22 cellular contexts compared by ENCODE assay signal in genomic region chr3:18208856-18209255, GRCh38.
DNase-seq lines count a peak whose midpoint lies in the region; ATAC-seq and TF ChIP-seq lines count a peak whose summit lies in the region.
"Had no signal": no experiment of that assay in that cellular context is flagged by ENCODE, and none has a peak within 500 bp of the region (broad histone marks: within the 10 kb centered on the region; RNA-seq: fewer than 3 reads in every experiment).

No MANE protein-coding gene starts in this region.

- intact Hi-C loops in OCI-LY7 (cut with micrococcal nuclease; ENCODE audit: unreplicated experiment) (no loop called here), mammary epithelial cell (cut with micrococcal nuclease) (no loop called here), transverse colon (cut with DNase I; ENCODE audit: low total_unique reads) (no loop called here)

- H3K27ac ChIP-seq in OCI-LY7 (ENCODE audit: low read depth, low read length, poor library complexity, severe bottlenecking) (no peak overlapping the region), mammary epithelial cell (ENCODE audit: insufficient read depth, low read depth, low read length) (no peak overlapping the region), transverse colon (no peak overlapping the region)
- H3K27ac ChIP-seq: cardiac muscle cell, epithelial cell of prostate, prostate gland, skin epidermis had no signal

- in situ Hi-C loops in mammary epithelial cell (cut with MboI; ENCODE audit: low sequenced_read_pairs in 2 of 2) = no loop called here
- in situ Hi-C loops in transverse colon (cut with MboI; ENCODE audit: low pct_ligation_motif_present in 1 of 4, low pct_unique_long_range_greater_than_20kb in 1 of 4, low sequenced_read_pairs in 3 of 4) = no loop called here

- H3K9ac ChIP-seq in mammary epithelial cell (ENCODE audit: insufficient read depth, low read length) = no peak overlapping the region

- peak; percentile 10 for ATAC-seq in stimulated activated naive CD8-positive, alpha-beta T cell treated with anti-CD3 and anti-CD28 coated beads, Interleukin-15, Interleukin-2, amounts not matched to agents 100 U/mL and 50 U/mL, for 24 hours
- ATAC-seq in stimulated activated naive CD8-positive, alpha-beta T cell treated with anti-CD3 and anti-CD28 coated beads, Interleukin-15, amount 100 ng/mL, for 72 hours = no peak
- peak; percentile 28 for ATAC-seq in central memory CD8-positive, alpha-beta T cell (replicated peaks; ENCODE audit: extremely low read depth, poor library complexity, severe bottlenecking)
- ATAC-seq: CD8-positive, alpha-beta T cell; HCT116; left colon had no signal

- H3K4me1 Mint-ChIP-seq in stimulated activated naive CD8-positive, alpha-beta T cell treated with anti-CD3 and anti-CD28 coated beads, Interleukin-15, amount 100 ng/mL, for 72 hours = no peaks in the 10 kb centered on the region
- H3K4me1 Mint-ChIP-seq in central memory CD8-positive, alpha-beta T cell = no peaks in the 10 kb centered on the region
- H3K4me1 Mint-ChIP-seq: neural crest cell had no signal

- no peaks in the 10 kb centered on the region for H3K27me3 ChIP-seq in mammary epithelial cell (ENCODE audit: insufficient read depth, low read length)
- H3K27me3 ChIP-seq in transverse colon = no peaks in the 10 kb centered on the region
- H3K27me3 ChIP-seq: cardiac muscle cell had no signal

- no peaks in the 10 kb centered on the region for H3K36me3 Mint-ChIP-seq in central memory CD8-positive, alpha-beta T cell (ENCODE audit: insufficient read depth)
- H3K36me3 Mint-ChIP-seq: CD8-positive, alpha-beta T cell; IgD-negative memory B cell had no signal

- H3K4me2 ChIP-seq in OCI-LY7 (ENCODE audit: low read length) (no peak overlapping the region), mammary epithelial cell (ENCODE audit: insufficient read depth, low read depth, low read length) (no peak overlapping the region)

- no peaks in the 10 kb centered on the region for H3K27me3 Mint-ChIP-seq in stimulated activated naive CD8-positive, alpha-beta T cell treated with anti-CD3 and anti-CD28 coated beads, Interleukin-15, amount 100 ng/mL, for 72 hours
- peaks cover 31% of the 10 kb centered on the region for H3K27me3 Mint-ChIP-seq in central memory CD8-positive, alpha-beta T cell

- TF ChIP-seq CTCF in OCI-LY7 (conservative IDR thresholded peaks at IDR 0.05; ENCODE audit: low read length) = no peak
- no peak for TF ChIP-seq CTCF in mammary epithelial cell (conservative IDR thresholded peaks at IDR 0.05 in 1 of 2, IDR thresholded peaks at IDR 0.05 in 1 of 2; ENCODE audit: extremely low read depth in 1 of 2, insufficient read depth in 1 of 2, low read depth in 1 of 2, low read length in 2 of 2)
- TF ChIP-seq CTCF in transverse colon (IDR thresholded peaks at IDR 0.05) = no peak

- no peak overlapping the region for H3K4me3 Mint-ChIP-seq in stimulated activated naive CD8-positive, alpha-beta T cell treated with anti-CD3 and anti-CD28 coated beads, Interleukin-15, amount 100 ng/mL, for 72 hours
- no peak overlapping the region for H3K4me3 Mint-ChIP-seq in central memory CD8-positive, alpha-beta T cell
- H3K4me3 Mint-ChIP-seq: CD8-positive, alpha-beta T cell; IgD-negative memory B cell; neural crest cell had no signal

- H2AFZ ChIP-seq in OCI-LY7 (ENCODE audit: low read length) (peak overlapping the region; percentile 60; the same call in 1 of the 2 replicates), mammary epithelial cell (ENCODE audit: low read depth, low read length) (no peak overlapping the region)

- DNase-seq in stimulated activated naive CD8-positive, alpha-beta T cell treated with anti-CD3 and anti-CD28 coated beads, Interleukin-15, Interleukin-2, amounts not matched to agents 100 U/mL and 50 U/mL, for 24 hours = no peak
- DNase-seq in stimulated activated naive CD8-positive, alpha-beta T cell treated with anti-CD3 and anti-CD28 coated beads, Interleukin-15, amount 100 ng/mL, for 72 hours = no peak
- no peak for DNase-seq in OCI-LY7 (ENCODE audit: low spot score)
- no peak for DNase-seq in central memory CD8-positive, alpha-beta T cell (ENCODE audit: low spot score in 2 of 2)
- DNase-seq in AG08396 (ENCODE audit: low spot score) = no peak
- no peak for DNase-seq in hepatic stellate cell (ENCODE audit: low spot score)
- no peak for DNase-seq in mammary epithelial cell
- DNase-seq in transverse colon = no peak
- DNase-seq: activated gamma-delta T cell treated with Interleukin-2 at 50 U/mL for 16 hours; CD8-positive, alpha-beta T cell; foreskin melanocyte; left colon; NCI-H1092 treated with DMSO at 0.1 percent for 48 hours; NCI-H2081; SHP77 had no signal

- CTCF ChIA-PET in OCI-LY7 (lab: Charles Lee; ENCODE audit: unreplicated experiment) = no interaction called here
- CTCF ChIA-PET in mammary epithelial cell (lab: Charles Lee; ENCODE audit: low non-redundant PET) = no interaction called here

- H3K79me2 ChIP-seq in OCI-LY7 (ENCODE audit: insufficient read depth, low read depth, low read length) = no peaks in the 10 kb centered on the region
- H3K79me2 ChIP-seq in mammary epithelial cell (ENCODE audit: insufficient read depth, low read length) = no peaks in the 10 kb centered on the region

- dilution Hi-C loops in mammary epithelial cell (cut with HindIII; ENCODE audit: low sequenced_read_pairs) = no loop called here

- 69% methylated on average over 3 of the region's 3 CpGs for WGBS in mammary epithelial cell (ENCODE audit: low coverage, missing lambda C conversion rate)
- 60 to 77% methylated on average over 3 of the region's 3 CpGs for WGBS in transverse colon (ENCODE audit: low coverage in 1 of 2), 2 donors

- no peak for TF ChIP-seq POLR2A in transverse colon (IDR thresholded peaks at IDR 0.05)

- H3K4me1 ChIP-seq in OCI-LY7 (ENCODE audit: insufficient read depth, low read length, poor library complexity, severe bottlenecking) = peaks cover 30% of the 10 kb centered on the region
- H3K4me1 ChIP-seq in mammary epithelial cell (ENCODE audit: insufficient read depth, low read length) = no peaks in the 10 kb centered on the region
- H3K4me1 ChIP-seq in transverse colon = no peaks in the 10 kb centered on the region
- H3K4me1 ChIP-seq: prostate gland had no signal

- POLR2A ChIA-PET in OCI-LY7 (lab: Charles Lee) = no interaction called here

- TF ChIP-seq EP300 in transverse colon (IDR thresholded peaks at IDR 0.05; ENCODE audit: low read depth) = no peak

- H3K36me3 ChIP-seq in OCI-LY7 (ENCODE audit: insufficient read depth, low read length) (no peaks in the 10 kb centered on the region; the same call in 1 of the 2 replicates), mammary epithelial cell (ENCODE audit: insufficient read depth, low read length) (no peaks in the 10 kb centered on the region), transverse colon (no peaks in the 10 kb centered on the region)
- H3K36me3 ChIP-seq: cardiac muscle cell, prostate gland had no signal

- H3K27ac Mint-ChIP-seq in stimulated activated naive CD8-positive, alpha-beta T cell treated with anti-CD3 and anti-CD28 coated beads, Interleukin-15, amount 100 ng/mL, for 72 hours = no peak overlapping the region
- H3K27ac Mint-ChIP-seq in central memory CD8-positive, alpha-beta T cell (ENCODE audit: low read depth) = no peak overlapping the region
- H3K27ac Mint-ChIP-seq: CD8-positive, alpha-beta T cell; IgD-negative memory B cell had no signal

- H3K4me3 ChIP-seq in OCI-LY7 (ENCODE audit: low read depth, low read length, poor library complexity, severe bottlenecking) = no peak overlapping the region
- H3K4me3 ChIP-seq in mammary epithelial cell (replicated peaks in 1 of 3; ENCODE audit: insufficient read depth in 1 of 3, low read depth in 2 of 3, low read length in 3 of 3) = no peak overlapping the region
- no peak overlapping the region for H3K4me3 ChIP-seq in transverse colon
- H3K4me3 ChIP-seq: cardiac muscle cell, prostate gland, skin epidermis had no signal

- BruUV-seq in OCI-LY7 (replicated peaks; lab: Mats Ljungman, UMichigan) (no TSS peak), mammary epithelial cell (replicated peaks; lab: Mats Ljungman, UMichigan) (no TSS peak)

- peaks cover 0 to 4% of the 10 kb centered on the region in 2 donors for H3K9me3 Mint-ChIP-seq in stimulated activated naive CD8-positive, alpha-beta T cell treated with anti-CD3 and anti-CD28 coated beads, Interleukin-15, amount 100 ng/mL, for 72 hours
- H3K9me3 Mint-ChIP-seq in central memory CD8-positive, alpha-beta T cell = peaks cover 5% of the 10 kb centered on the region
- H3K9me3 Mint-ChIP-seq: CD8-positive, alpha-beta T cell; IgD-negative memory B cell had no signal

- 0 out of 2 replicates have a peak, but pooled peaks cover 9% of the 10 kb centered on the region for H3K9me3 ChIP-seq in OCI-LY7 (ENCODE audit: low read length)
- no peaks in the 10 kb centered on the region for H3K9me3 ChIP-seq in mammary epithelial cell (replicated peaks; ENCODE audit: insufficient read depth, low read length)
- no peaks in the 10 kb centered on the region for H3K9me3 ChIP-seq in transverse colon
- H3K9me3 ChIP-seq: prostate gland had no signal

- H4K20me1 ChIP-seq in OCI-LY7 (ENCODE audit: insufficient read depth, low read length) (no peaks in the 10 kb centered on the region), mammary epithelial cell (ENCODE audit: insufficient read depth, low read length) (no peaks in the 10 kb centered on the region)

- no peaks in the 10 kb centered on the region for H3K9me2 ChIP-seq in OCI-LY7 (ENCODE audit: insufficient read depth, low read length)
